ENCODE assay signal across 8 cellular contexts in genomic region chr19:39533003-39533512, GRCh38. TPM values are rescaled to one million over a fixed set of nuclear protein-coding genes. Genes with fewer than 3 reads are reported as not detected.
DNase-seq lines count a peak whose midpoint lies in the region; ATAC-seq, FAIRE-seq and TF ChIP-seq lines count a peak whose summit lies in the region.

No MANE protein-coding gene starts in this region.

- H3K4me2 ChIP-seq in K562 (ENCODE audit: insufficient read depth, low read length) (0 out of 2 replicates have a peak overlapping the region, but pooled peaks have one; percentile 96), neural progenitor cell (no peak overlapping the region)

- H3K79me2 ChIP-seq in K562 (ENCODE audit: control insufficient read depth, insufficient read depth, low read length) (peaks cover 16% of the 10 kb centered on the region), neural progenitor cell (ENCODE audit: low read depth) (peaks cover 44% of the 10 kb centered on the region)

- H4K20me1 ChIP-seq in K562 (replicated peaks; ENCODE audit: control insufficient read depth, insufficient read depth, low read length) (no peaks in the 10 kb centered on the region), neural progenitor cell (ENCODE audit: low read depth) (peaks cover 26% of the 10 kb centered on the region)

- BruUV-seq in Calu3 (replicated peaks; lab: Mats Ljungman, UMichigan): no TSS peak
- no TSS peak for BruUV-seq in K562 (replicated peaks; lab: Mats Ljungman, UMichigan)

- H3K36me3 Mint-ChIP-seq in Calu3 (ENCODE audit: insufficient read depth, unreplicated experiment) (peaks cover 20% of the 10 kb centered on the region), neural progenitor cell (peaks cover 13% of the 10 kb centered on the region)

- H3K27me3 ChIP-seq in K562 (ENCODE audit: control insufficient read depth in 2 of 2, insufficient read depth in 2 of 2, low read length in 2 of 2) (no peaks in the 10 kb centered on the region), neural progenitor cell (no peaks in the 10 kb centered on the region), H7 (ENCODE audit: control insufficient read depth, insufficient read depth, low read length) (no peaks in the 10 kb centered on the region)

- H3K27ac ChIP-seq in K562 (ENCODE audit: extremely low read depth, low read depth, low read length): no peak overlapping the region
- H3K27ac ChIP-seq in neural progenitor cell: no peak overlapping the region

- no peak for FAIRE-seq in K562 (lab: Jason Lieb, UNC)

- intact Hi-C loops in Calu3 (cut with micrococcal nuclease; ENCODE audit: unreplicated experiment) (loop anchor here (2.0 to 5.0 kb wide), 3 partner anchors 36 to 141 kb away; partner anchors contain the start of genes DLL3, MED29 and PAF1), K562 (cut with micrococcal nuclease) (loop anchor here (2.0 kb wide), 1 partner anchor 58 kb away; no protein-coding TSS in a partner anchor)

- H3K4me1 Mint-ChIP-seq in Calu3 (ENCODE audit: low read depth, unreplicated experiment): peaks cover 3% of the 10 kb centered on the region
- peaks cover 16% of the 10 kb centered on the region for H3K4me1 Mint-ChIP-seq in neural progenitor cell

- H3K4me3 Mint-ChIP-seq in Calu3 (ENCODE audit: low read depth, unreplicated experiment): peak overlapping the region; percentile 83
- H3K4me3 Mint-ChIP-seq in neural progenitor cell: peak overlapping the region; percentile 97

- POLR2A ChIA-PET in K562 (lab: Yijun Ruan, JAX): interaction anchor here (0.6 to 1.9 kb wide), 5 partner anchors 26 to 1660 kb away, joined by 3 to 13 read pairs (median 3); partner anchors contain the start of gene RPS16

- no peak for TF ChIP-seq CTCF in Calu3 (IDR thresholded peaks at IDR 0.05; ENCODE audit: unreplicated experiment)
- TF ChIP-seq CTCF in K562 (IDR thresholded peaks at IDR 0.05 in 2 of 3, conservative IDR thresholded peaks at IDR 0.05 in 1 of 3; ENCODE audit: insufficient read depth in 2 of 3, low read depth in 1 of 3, low read length in 3 of 3): no peak
- no peak for TF ChIP-seq CTCF in neural progenitor cell (IDR thresholded peaks at IDR 0.05)

- TF ChIP-seq POLR2A in K562 (conservative IDR thresholded peaks at IDR 0.05): no peak

- DNase-seq in Calu3: no peak
- DNase-seq in K562 (ENCODE audit: extremely low read depth in 1 of 4, low spot score in 3 of 4): no peak
- DNase-seq in neural progenitor cell (ENCODE audit: low spot score): no peak
- DNase-seq in stimulated activated CD4-positive, alpha-beta T cell treated with anti-CD3 and anti-CD28 coated beads, Interleukin-4, amount 100 ng/mL, for 1 hour: no peak
- no peak for DNase-seq in H7
- DNase-seq in NCI-H1048 (lab: John Stamatoyannopoulos, UW): no peak

- TF ChIP-seq EP300 in K562 (IDR thresholded peaks at IDR 0.05; ENCODE audit: low read length): 0 out of 2 replicates have a peak, but pooled peaks have one; percentile 2

- in situ Hi-C loops in K562 (cut with MboI): no loop called here

- ATAC-seq in HG03280 (IDR thresholded peaks at IDR 0.05; ENCODE audit: unreplicated experiment) (peak; percentile 8), K562 (no peak), HG02840 (IDR thresholded peaks at IDR 0.05; ENCODE audit: low FRiP score, unreplicated experiment) (no peak)

- H3F3A ChIP-seq in neural progenitor cell (ENCODE audit: low read depth): peaks cover 15% of the 10 kb centered on the region

- no peak overlapping the region for H3K27ac Mint-ChIP-seq in Calu3 (ENCODE audit: unreplicated experiment)
- H3K27ac Mint-ChIP-seq in neural progenitor cell: no peak overlapping the region

- H3K9me1 ChIP-seq in K562 (ENCODE audit: control insufficient read depth, insufficient read depth, low read length): no peaks in the 10 kb centered on the region

- no peaks in the 10 kb centered on the region for H3K9me3 ChIP-seq in K562 (replicated peaks; ENCODE audit: control insufficient read depth, insufficient read depth, low read depth, low read length)
- H3K9me3 ChIP-seq in neural progenitor cell (ENCODE audit: low read depth): no peaks in the 10 kb centered on the region

- H3K9ac ChIP-seq in K562 (ENCODE audit: insufficient read depth in 1 of 2, low read depth in 2 of 2, low read length in 2 of 2) (no peak overlapping the region), neural progenitor cell (no peak overlapping the region)

- H3K27me3 Mint-ChIP-seq in Calu3 (ENCODE audit: unreplicated experiment) (peaks cover 9% of the 10 kb centered on the region), neural progenitor cell (ENCODE audit: insufficient read depth, low read depth) (peaks cover 3% of the 10 kb centered on the region)

- peak overlapping the region; percentile 51; the same call in 1 of the 2 replicates for H2AFZ ChIP-seq in K562 (ENCODE audit: low read depth, low read length)
- no peak overlapping the region for H2AFZ ChIP-seq in neural progenitor cell (replicated peaks)

- CTCF ChIA-PET in Calu3 (lab: Charles Lee) (interaction anchor here (0.5 to 2.6 kb wide), 8 partner anchors 14 to 1635 kb away, joined by 3 to 21 read pairs (median 4); partner anchors contain the start of gene TIMM50), K562 (lab: Yijun Ruan, JAX; ENCODE audit: low intra/inter-chr PET ratio) (interaction anchor here (1.7 to 2.1 kb wide), 2 partner anchors 35 to 59 kb away, joined by 11 to 12 read pairs; no protein-coding TSS in a partner anchor)

- peak overlapping the region; percentile 72; the same call in 1 of the 2 replicates for H3K4me3 ChIP-seq in K562
- H3K4me3 ChIP-seq in neural progenitor cell: no peak overlapping the region
- no peak overlapping the region for H3K4me3 ChIP-seq in H7 (ENCODE audit: insufficient read depth, low read depth, low read length)

- 25% methylated on average over 9 of the region's 12 CpGs for WGBS in K562 (ENCODE audit: insufficient coverage, low coverage, missing lambda C conversion rate)

- H3K9me3 Mint-ChIP-seq in Calu3 (ENCODE audit: low read depth, unreplicated experiment) (no peaks in the 10 kb centered on the region), neural progenitor cell (no peaks in the 10 kb centered on the region)

- 0 out of 3 replicates have a peak, but pooled peaks cover under 1% of the 10 kb centered on the region for H3K36me3 ChIP-seq in K562 (ENCODE audit: control insufficient read depth, insufficient read depth, low read length)
- no peaks in the 10 kb centered on the region for H3K36me3 ChIP-seq in neural progenitor cell
- H3K36me3 ChIP-seq in H7 (replicated peaks; ENCODE audit: control insufficient read depth, insufficient read depth, low read length): no peaks in the 10 kb centered on the region

- peaks cover 3 to 6% of the 10 kb centered on the region in 2 experiments; a peak in 2 of 5 replicates for H3K4me1 ChIP-seq in K562 (replicated peaks in 1 of 2; ENCODE audit: control insufficient read depth in 2 of 2, insufficient read depth in 2 of 2, low read length in 2 of 2)
- peaks cover 18% of the 10 kb centered on the region for H3K4me1 ChIP-seq in neural progenitor cell

- no peak for TF ChIP-seq RAD21 in K562 (CRISPR knock-in tag; conservative IDR thresholded peaks at IDR 0.05 in 1 of 2, IDR thresholded peaks at IDR 0.05 in 1 of 2)

RNA-seq across cellular contexts. Expression of gene EID2B, which starts 0.4 kb away (rescaled TPM):
- total RNA-seq in Calu3 (2022) (2.4 and 3.3 TPM in 2 replicates), K562 (2014; rRNA removed) (4.8 and 5.1 TPM in 2 replicates), K562 (2014; rRNA removed; fragmentation: Illumina TruSeq; extraction: Trizol) (3.9 and 4.8 TPM in 2 replicates), K562 (2015; rRNA removed; fragmentation: Illumina TruSeq; extraction: Trizol) (2.9 and 3.5 TPM in 2 replicates), K562 (2021) (3.9 and 4.2 TPM in 2 replicates), neural progenitor cell (ENCODE audit: low replicate concordance) (10.1 and 11.1 TPM in 2 replicates)
- total RNA-seq in K562 (2011; cell fraction: chromatin; rRNA removed; ENCODE audit: low replicate concordance): 8.1 and 8.9 TPM in 2 replicates
- total RNA-seq in K562 (2011; cell fraction: nucleolus; rRNA removed): 10.8 and 12.5 TPM in 2 replicates
- total RNA-seq in K562 (2011; cell fraction: nucleoplasm; rRNA removed): 11.3 and 14.6 TPM in 2 replicates
- polyA plus RNA-seq in K562 (2011; rRNA removed) (7.9 and 9.3 TPM in 2 replicates), K562 (2014; fragmentation: Illumina TruSeq; extraction: Trizol) (2.0 and 2.8 TPM in 2 replicates), K562 (2014; fragmentation: Nextera tagmentation; extraction: Ambion mirVana) (1 to 10 TPM; 4.9 to 5.4 TPM), K562 (2014; rRNA removed) (8.8 and 9.8 TPM in 2 replicates)
- polyA plus RNA-seq in K562 (2011; cell fraction: cytosol; rRNA removed): 5.2 and 12.3 TPM in 2 replicates
- polyA plus RNA-seq in K562 (2011; cell fraction: nucleus; rRNA removed): 7.6 and 8.6 TPM in 2 replicates
- 5.4 and 9.1 TPM in 2 replicates for polyA plus RNA-seq in K562 (2012)
- polyA minus RNA-seq in K562 (2011; rRNA and poly(A)+ RNA removed): 2.8 and 3.4 TPM in 2 replicates
- polyA minus RNA-seq in K562 (2011; cell fraction: cytosol; rRNA and poly(A)+ RNA removed): 1.0 and 2.1 TPM in 2 replicates
- polyA minus RNA-seq in K562 (2011; cell fraction: nucleus; rRNA and poly(A)+ RNA removed): 4.4 and 8.7 TPM in 2 replicates
- 2.4 and 4.0 TPM in 2 replicates for total RNA-seq in H7 (2014; rRNA removed; shearing (Covaris generic))

RNA-seq across cellular contexts. Expression of gene EID2, which starts 6.9 kb away (rescaled TPM):
- 14.6 and 17.5 TPM in 2 replicates for total RNA-seq in Calu3 (2022)
- total RNA-seq in K562 (2011; cell fraction: chromatin; rRNA removed; ENCODE audit: low replicate concordance): 3.2 and 4.8 TPM in 2 replicates
- total RNA-seq in K562 (2011; cell fraction: nucleolus; rRNA removed): 4.1 and 4.8 TPM in 2 replicates
- 4.2 TPM in 2 replicates for total RNA-seq in K562 (2011; cell fraction: nucleoplasm; rRNA removed)
- total RNA-seq in K562 (2014; rRNA removed): 18.5 and 20.8 TPM in 2 replicates
- 10.9 and 11.7 TPM in 2 replicates for total RNA-seq in K562 (2014; rRNA removed; fragmentation: Illumina TruSeq; extraction: Trizol)
- total RNA-seq in K562 (2015; rRNA removed; fragmentation: Illumina TruSeq; extraction: Trizol): 9.9 and 11.3 TPM in 2 replicates
- 13.8 and 14.6 TPM in 2 replicates for total RNA-seq in K562 (2021)
- polyA plus RNA-seq in K562 (2011; rRNA removed): 7.3 and 12.4 TPM in 2 replicates
- 4.4 and 10.2 TPM in 2 replicates for polyA plus RNA-seq in K562 (2011; cell fraction: cytosol; rRNA removed)
- 4.6 TPM in 2 replicates for polyA plus RNA-seq in K562 (2011; cell fraction: nucleus; rRNA removed)
- polyA plus RNA-seq in K562 (2012): 11.3 and 17.7 TPM in 2 replicates
- 8.2 and 9.6 TPM in 2 replicates for polyA plus RNA-seq in K562 (2014; fragmentation: Illumina TruSeq; extraction: Trizol)
- polyA plus RNA-seq in K562 (2014; fragmentation: Nextera tagmentation; extraction: Ambion mirVana): 1 to 10 TPM; 2.5 to 2.7 TPM
- polyA plus RNA-seq in K562 (2014; rRNA removed): 18.5 and 23.6 TPM in 2 replicates
- 3.9 TPM in 2 replicates for polyA minus RNA-seq in K562 (2011; rRNA and poly(A)+ RNA removed)
- 4.0 and 4.4 TPM in 2 replicates for polyA minus RNA-seq in K562 (2011; cell fraction: cytosol; rRNA and poly(A)+ RNA removed)
- polyA minus RNA-seq in K562 (2011; cell fraction: nucleus; rRNA and poly(A)+ RNA removed): 1.3 and 3.2 TPM in 2 replicates
- 20.0 and 23.5 TPM in 2 replicates for total RNA-seq in neural progenitor cell (ENCODE audit: low replicate concordance)
- 14.9 and 18.4 TPM in 2 replicates for total RNA-seq in H7 (2014; rRNA removed; shearing (Covaris generic))

RNA-seq across cellular contexts. Expression of gene SELENOV, which starts 18.1 kb away (rescaled TPM):
- total RNA-seq in Calu3 (2022): not detected in 2 replicates
- 0.25 TPM in 1 of 2 replicates, not detected in the other for total RNA-seq in K562 (2011; cell fraction: chromatin; rRNA removed; ENCODE audit: low replicate concordance)
- total RNA-seq in K562 (2011; cell fraction: nucleolus; rRNA removed): 0.50 TPM in 1 of 2 replicates, not detected in the other
- total RNA-seq in K562 (2011; cell fraction: nucleoplasm; rRNA removed): 0.84 and 0.95 TPM in 2 replicates
- total RNA-seq in K562 (2014; rRNA removed): not detected in 2 replicates
- total RNA-seq in K562 (2014; rRNA removed; fragmentation: Illumina TruSeq; extraction: Trizol): not detected in 2 replicates
- total RNA-seq in K562 (2015; rRNA removed; fragmentation: Illumina TruSeq; extraction: Trizol): not detected in 2 replicates
- 0.09 and 0.20 TPM in 2 replicates for total RNA-seq in K562 (2021)
- 0.15 TPM in 1 of 2 replicates, not detected in the other for polyA plus RNA-seq in K562 (2011; rRNA removed)
- 0.03 TPM in 1 of 2 replicates, not detected in the other for polyA plus RNA-seq in K562 (2011; cell fraction: cytosol; rRNA removed)
- 0.10 and 0.18 TPM in 2 replicates for polyA plus RNA-seq in K562 (2011; cell fraction: nucleus; rRNA removed)
- polyA plus RNA-seq in K562 (2012): 0.06 and 0.26 TPM in 2 replicates
- 0.08 and 0.09 TPM in 2 replicates for polyA plus RNA-seq in K562 (2014; fragmentation: Illumina TruSeq; extraction: Trizol)
- under 1 TPM; 0.04 to 0.06 TPM for polyA plus RNA-seq in K562 (2014; fragmentation: Nextera tagmentation; extraction: Ambion mirVana)
- 0.05 TPM in 1 of 2 replicates, not detected in the other for polyA plus RNA-seq in K562 (2014; rRNA removed)
- not detected in 2 replicates for polyA minus RNA-seq in K562 (2011; rRNA and poly(A)+ RNA removed)
- not detected in 2 replicates for polyA minus RNA-seq in K562 (2011; cell fraction: cytosol; rRNA and poly(A)+ RNA removed)
- polyA minus RNA-seq in K562 (2011; cell fraction: nucleus; rRNA and poly(A)+ RNA removed): not detected in 2 replicates
- 0.73 and 6.2 TPM in 2 replicates for total RNA-seq in neural progenitor cell (ENCODE audit: low replicate concordance)
- 3.1 and 4.4 TPM in 2 replicates for total RNA-seq in H7 (2014; rRNA removed; shearing (Covaris generic))

RNA-seq across cellular contexts. Expression of gene DLL3, which starts 34.3 kb away (rescaled TPM):
- total RNA-seq in Calu3 (2022): 0.19 and 0.42 TPM in 2 replicates
- total RNA-seq in K562 (2011; cell fraction: chromatin; rRNA removed; ENCODE audit: low replicate concordance): 0.56 and 1.8 TPM in 2 replicates
- total RNA-seq in K562 (2011; cell fraction: nucleolus; rRNA removed): 2.0 and 2.5 TPM in 2 replicates
- 2.1 TPM in 2 replicates for total RNA-seq in K562 (2011; cell fraction: nucleoplasm; rRNA removed)
- total RNA-seq in K562 (2014; rRNA removed): 5.4 and 5.5 TPM in 2 replicates
- total RNA-seq in K562 (2014; rRNA removed; fragmentation: Illumina TruSeq; extraction: Trizol): 1.1 TPM in 2 replicates
- total RNA-seq in K562 (2015; rRNA removed; fragmentation: Illumina TruSeq; extraction: Trizol): 0.80 and 1.1 TPM in 2 replicates
- 2.5 and 3.4 TPM in 2 replicates for total RNA-seq in K562 (2021)
- 2.1 and 2.5 TPM in 2 replicates for polyA plus RNA-seq in K562 (2011; rRNA removed)
- polyA plus RNA-seq in K562 (2011; cell fraction: cytosol; rRNA removed): 3.2 and 6.3 TPM in 2 replicates
- polyA plus RNA-seq in K562 (2011; cell fraction: nucleus; rRNA removed): 2.0 TPM in 2 replicates
- polyA plus RNA-seq in K562 (2012): 1.3 and 2.0 TPM in 2 replicates
- polyA plus RNA-seq in K562 (2014; fragmentation: Illumina TruSeq; extraction: Trizol): 0.53 and 0.92 TPM in 2 replicates
- polyA plus RNA-seq in K562 (2014; fragmentation: Nextera tagmentation; extraction: Ambion mirVana): 1 to 10 TPM in 1 of 2 experiments, under 1 TPM in 1; 0.92 to 1.2 TPM
- 5.2 and 6.3 TPM in 2 replicates for polyA plus RNA-seq in K562 (2014; rRNA removed)
- 0.39 and 0.63 TPM in 2 replicates for polyA minus RNA-seq in K562 (2011; rRNA and poly(A)+ RNA removed)
- polyA minus RNA-seq in K562 (2011; cell fraction: cytosol; rRNA and poly(A)+ RNA removed): 0.86 and 1.1 TPM in 2 replicates
- polyA minus RNA-seq in K562 (2011; cell fraction: nucleus; rRNA and poly(A)+ RNA removed): 0.94 and 1.4 TPM in 2 replicates
- 0.37 and 2.8 TPM in 2 replicates for total RNA-seq in neural progenitor cell (ENCODE audit: low replicate concordance)
- total RNA-seq in H7 (2014; rRNA removed; shearing (Covaris generic)): 2.1 and 2.6 TPM in 2 replicates

RNA-seq across cellular contexts. Expression of gene TIMM50, which starts 52.4 kb away (rescaled TPM):
- total RNA-seq in Calu3 (2022): 110 and 116 TPM in 2 replicates
- 133 and 241 TPM in 2 replicates for total RNA-seq in K562 (2011; cell fraction: chromatin; rRNA removed; ENCODE audit: low replicate concordance)
- total RNA-seq in K562 (2011; cell fraction: nucleolus; rRNA removed): 181 and 193 TPM in 2 replicates
- total RNA-seq in K562 (2011; cell fraction: nucleoplasm; rRNA removed): 161 and 168 TPM in 2 replicates
- total RNA-seq in K562 (2014; rRNA removed): 221 and 239 TPM in 2 replicates
- 81.4 and 94.9 TPM in 2 replicates for total RNA-seq in K562 (2014; rRNA removed; fragmentation: Illumina TruSeq; extraction: Trizol)
- 145 and 148 TPM in 2 replicates for total RNA-seq in K562 (2015; rRNA removed; fragmentation: Illumina TruSeq; extraction: Trizol)
- 214 and 221 TPM in 2 replicates for total RNA-seq in K562 (2021)
- polyA plus RNA-seq in K562 (2011; rRNA removed): 166 and 170 TPM in 2 replicates
- 245 and 333 TPM in 2 replicates for polyA plus RNA-seq in K562 (2011; cell fraction: cytosol; rRNA removed)
- 158 and 195 TPM in 2 replicates for polyA plus RNA-seq in K562 (2011; cell fraction: nucleus; rRNA removed)
- polyA plus RNA-seq in K562 (2012): 135 and 190 TPM in 2 replicates
- 157 and 181 TPM in 2 replicates for polyA plus RNA-seq in K562 (2014; fragmentation: Illumina TruSeq; extraction: Trizol)
- polyA plus RNA-seq in K562 (2014; fragmentation: Nextera tagmentation; extraction: Ambion mirVana): 10 to 100 TPM; 28.3 to 55.4 TPM
- polyA plus RNA-seq in K562 (2014; rRNA removed): 221 and 228 TPM in 2 replicates
- 114 and 139 TPM in 2 replicates for polyA minus RNA-seq in K562 (2011; rRNA and poly(A)+ RNA removed)
- polyA minus RNA-seq in K562 (2011; cell fraction: cytosol; rRNA and poly(A)+ RNA removed): 106 and 111 TPM in 2 replicates
- polyA minus RNA-seq in K562 (2011; cell fraction: nucleus; rRNA and poly(A)+ RNA removed): 45.2 and 70.6 TPM in 2 replicates
- 39.9 and 79.3 TPM in 2 replicates for total RNA-seq in neural progenitor cell (ENCODE audit: low replicate concordance)
- 134 and 161 TPM in 2 replicates for total RNA-seq in H7 (2014; rRNA removed; shearing (Covaris generic))
